1 cellular context compared by ENCODE assay signal in the genomic region with DNA sequence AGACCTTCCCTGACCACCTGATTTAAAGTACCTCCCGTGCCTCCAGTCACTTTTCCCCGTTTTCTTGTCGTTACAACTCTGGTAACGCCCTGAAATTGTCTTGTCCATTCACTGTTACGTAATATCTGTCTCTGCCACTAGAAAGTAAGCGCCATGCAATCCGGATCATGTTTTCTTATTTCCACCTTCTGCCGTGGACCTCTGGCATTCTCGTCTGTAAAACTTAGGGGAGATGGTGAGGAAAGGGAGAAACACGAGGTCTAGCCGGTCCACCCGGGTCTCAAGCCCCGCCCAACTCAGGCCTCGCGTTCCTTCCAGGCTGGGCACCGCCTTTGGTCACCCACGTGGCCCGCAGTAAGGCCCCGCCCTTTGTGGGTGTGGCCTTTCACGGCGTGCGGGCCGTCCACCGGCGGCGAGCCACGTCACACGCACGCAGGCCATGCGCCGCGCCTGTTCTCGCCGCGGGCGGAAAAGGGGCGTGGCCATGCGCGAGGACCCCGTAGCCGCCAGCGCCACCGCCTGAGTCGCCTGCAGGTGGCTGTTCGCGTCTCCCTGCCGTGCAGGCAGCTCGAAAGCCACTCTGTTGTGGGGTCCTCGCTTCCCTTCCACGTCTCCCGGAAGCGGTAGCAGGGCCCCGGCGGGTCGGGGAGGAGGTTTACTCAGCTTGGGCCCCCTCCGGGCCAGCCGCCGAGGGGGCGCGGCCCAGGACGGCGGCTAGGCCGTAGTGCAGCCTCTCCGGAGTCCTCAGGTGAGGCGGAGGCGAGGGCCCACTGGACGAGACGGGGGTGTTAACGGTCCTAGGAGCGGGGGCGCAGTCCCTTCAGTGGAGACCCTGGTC.
A peak's percentile ranks its signal among the peaks of the same experiment; 100 is the strongest.
TF ChIP-seq lines count a peak whose summit lies in the region.

A gene with protein sequence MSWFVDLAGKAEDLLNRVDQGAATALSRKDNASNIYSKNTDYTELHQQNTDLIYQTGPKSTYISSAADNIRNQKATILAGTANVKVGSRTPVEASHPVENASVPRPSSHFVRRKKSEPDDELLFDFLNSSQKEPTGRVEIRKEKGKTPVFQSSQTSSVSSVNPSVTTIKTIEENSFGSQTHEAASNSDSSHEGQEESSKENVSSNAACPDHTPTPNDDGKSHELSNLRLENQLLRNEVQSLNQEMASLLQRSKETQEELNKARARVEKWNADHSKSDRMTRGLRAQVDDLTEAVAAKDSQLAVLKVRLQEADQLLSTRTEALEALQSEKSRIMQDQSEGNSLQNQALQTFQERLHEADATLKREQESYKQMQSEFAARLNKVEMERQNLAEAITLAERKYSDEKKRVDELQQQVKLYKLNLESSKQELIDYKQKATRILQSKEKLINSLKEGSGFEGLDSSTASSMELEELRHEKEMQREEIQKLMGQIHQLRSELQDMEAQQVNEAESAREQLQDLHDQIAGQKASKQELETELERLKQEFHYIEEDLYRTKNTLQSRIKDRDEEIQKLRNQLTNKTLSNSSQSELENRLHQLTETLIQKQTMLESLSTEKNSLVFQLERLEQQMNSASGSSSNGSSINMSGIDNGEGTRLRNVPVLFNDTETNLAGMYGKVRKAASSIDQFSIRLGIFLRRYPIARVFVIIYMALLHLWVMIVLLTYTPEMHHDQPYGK (plus strand): TSS at position 597 of the 838 bp plus-strand sequence. CDS start 3,133 bp downstream, outside the sequence.

TF ChIP-seq in HepG2, 621 proteins besides CTCF, POLR2A, EP300 and RAD21 (continued from another document and continues in another):
- TF ChIP-seq, protein P1, sequence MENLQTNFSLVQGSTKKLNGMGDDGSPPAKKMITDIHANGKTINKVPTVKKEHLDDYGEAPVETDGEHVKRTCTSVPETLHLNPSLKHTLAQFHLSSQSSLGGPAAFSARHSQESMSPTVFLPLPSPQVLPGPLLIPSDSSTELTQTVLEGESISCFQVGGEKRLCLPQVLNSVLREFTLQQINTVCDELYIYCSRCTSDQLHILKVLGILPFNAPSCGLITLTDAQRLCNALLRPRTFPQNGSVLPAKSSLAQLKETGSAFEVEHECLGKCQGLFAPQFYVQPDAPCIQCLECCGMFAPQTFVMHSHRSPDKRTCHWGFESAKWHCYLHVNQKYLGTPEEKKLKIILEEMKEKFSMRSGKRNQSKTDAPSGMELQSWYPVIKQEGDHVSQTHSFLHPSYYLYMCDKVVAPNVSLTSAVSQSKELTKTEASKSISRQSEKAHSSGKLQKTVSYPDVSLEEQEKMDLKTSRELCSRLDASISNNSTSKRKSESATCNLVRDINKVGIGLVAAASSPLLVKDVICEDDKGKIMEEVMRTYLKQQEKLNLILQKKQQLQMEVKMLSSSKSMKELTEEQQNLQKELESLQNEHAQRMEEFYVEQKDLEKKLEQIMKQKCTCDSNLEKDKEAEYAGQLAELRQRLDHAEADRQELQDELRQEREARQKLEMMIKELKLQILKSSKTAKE (CRISPR knock-in tag; IDR thresholded peaks at IDR 0.05; ENCODE audit: borderline replicate concordance): peak; percentile 63; the same call in 1 of the 2 replicates
- TF ChIP-seq, protein P2, sequence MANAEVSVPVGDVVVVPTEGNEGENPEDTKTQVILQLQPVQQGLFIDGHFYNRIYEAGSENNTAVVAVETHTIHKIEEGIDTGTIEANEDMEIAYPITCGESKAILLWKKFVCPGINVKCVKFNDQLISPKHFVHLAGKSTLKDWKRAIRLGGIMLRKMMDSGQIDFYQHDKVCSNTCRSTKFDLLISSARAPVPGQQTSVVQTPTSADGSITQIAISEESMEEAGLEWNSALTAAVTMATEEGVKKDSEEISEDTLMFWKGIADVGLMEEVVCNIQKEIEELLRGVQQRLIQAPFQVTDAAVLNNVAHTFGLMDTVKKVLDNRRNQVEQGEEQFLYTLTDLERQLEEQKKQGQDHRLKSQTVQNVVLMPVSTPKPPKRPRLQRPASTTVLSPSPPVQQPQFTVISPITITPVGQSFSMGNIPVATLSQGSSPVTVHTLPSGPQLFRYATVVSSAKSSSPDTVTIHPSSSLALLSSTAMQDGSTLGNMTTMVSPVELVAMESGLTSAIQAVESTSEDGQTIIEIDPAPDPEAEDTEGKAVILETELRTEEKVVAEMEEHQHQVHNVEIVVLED (CRISPR knock-in tag; IDR thresholded peaks at IDR 0.05; ENCODE audit: borderline replicate concordance): peak; percentile 99
- TF ChIP-seq ZFP1 (CRISPR knock-in tag; IDR thresholded peaks at IDR 0.05): no peak
- TF ChIP-seq TMF1 (CRISPR knock-in tag; IDR thresholded peaks at IDR 0.05; ENCODE audit: low read depth): 0 out of 2 replicates have a peak, but pooled peaks have one; percentile 55
- TF ChIP-seq TAF1 (CRISPR knock-in tag; IDR thresholded peaks at IDR 0.05): peak; percentile 88
- TF ChIP-seq, protein P3, sequence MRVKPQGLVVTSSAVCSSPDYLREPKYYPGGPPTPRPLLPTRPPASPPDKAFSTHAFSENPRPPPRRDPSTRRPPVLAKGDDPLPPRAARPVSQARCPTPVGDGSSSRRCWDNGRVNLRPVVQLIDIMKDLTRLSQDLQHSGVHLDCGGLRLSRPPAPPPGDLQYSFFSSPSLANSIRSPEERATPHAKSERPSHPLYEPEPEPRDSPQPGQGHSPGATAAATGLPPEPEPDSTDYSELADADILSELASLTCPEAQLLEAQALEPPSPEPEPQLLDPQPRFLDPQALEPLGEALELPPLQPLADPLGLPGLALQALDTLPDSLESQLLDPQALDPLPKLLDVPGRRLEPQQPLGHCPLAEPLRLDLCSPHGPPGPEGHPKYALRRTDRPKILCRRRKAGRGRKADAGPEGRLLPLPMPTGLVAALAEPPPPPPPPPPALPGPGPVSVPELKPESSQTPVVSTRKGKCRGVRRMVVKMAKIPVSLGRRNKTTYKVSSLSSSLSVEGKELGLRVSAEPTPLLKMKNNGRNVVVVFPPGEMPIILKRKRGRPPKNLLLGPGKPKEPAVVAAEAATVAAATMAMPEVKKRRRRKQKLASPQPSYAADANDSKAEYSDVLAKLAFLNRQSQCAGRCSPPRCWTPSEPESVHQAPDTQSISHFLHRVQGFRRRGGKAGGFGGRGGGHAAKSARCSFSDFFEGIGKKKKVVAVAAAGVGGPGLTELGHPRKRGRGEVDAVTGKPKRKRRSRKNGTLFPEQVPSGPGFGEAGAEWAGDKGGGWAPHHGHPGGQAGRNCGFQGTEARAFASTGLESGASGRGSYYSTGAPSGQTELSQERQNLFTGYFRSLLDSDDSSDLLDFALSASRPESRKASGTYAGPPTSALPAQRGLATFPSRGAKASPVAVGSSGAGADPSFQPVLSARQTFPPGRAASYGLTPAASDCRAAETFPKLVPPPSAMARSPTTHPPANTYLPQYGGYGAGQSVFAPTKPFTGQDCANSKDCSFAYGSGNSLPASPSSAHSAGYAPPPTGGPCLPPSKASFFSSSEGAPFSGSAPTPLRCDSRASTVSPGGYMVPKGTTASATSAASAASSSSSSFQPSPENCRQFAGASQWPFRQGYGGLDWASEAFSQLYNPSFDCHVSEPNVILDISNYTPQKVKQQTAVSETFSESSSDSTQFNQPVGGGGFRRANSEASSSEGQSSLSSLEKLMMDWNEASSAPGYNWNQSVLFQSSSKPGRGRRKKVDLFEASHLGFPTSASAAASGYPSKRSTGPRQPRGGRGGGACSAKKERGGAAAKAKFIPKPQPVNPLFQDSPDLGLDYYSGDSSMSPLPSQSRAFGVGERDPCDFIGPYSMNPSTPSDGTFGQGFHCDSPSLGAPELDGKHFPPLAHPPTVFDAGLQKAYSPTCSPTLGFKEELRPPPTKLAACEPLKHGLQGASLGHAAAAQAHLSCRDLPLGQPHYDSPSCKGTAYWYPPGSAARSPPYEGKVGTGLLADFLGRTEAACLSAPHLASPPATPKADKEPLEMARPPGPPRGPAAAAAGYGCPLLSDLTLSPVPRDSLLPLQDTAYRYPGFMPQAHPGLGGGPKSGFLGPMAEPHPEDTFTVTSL (CRISPR knock-in tag; IDR thresholded peaks at IDR 0.05; ENCODE audit: borderline replicate concordance): 0 out of 2 replicates have a peak, but pooled peaks have one; percentile 32
- TF ChIP-seq, protein P4, sequence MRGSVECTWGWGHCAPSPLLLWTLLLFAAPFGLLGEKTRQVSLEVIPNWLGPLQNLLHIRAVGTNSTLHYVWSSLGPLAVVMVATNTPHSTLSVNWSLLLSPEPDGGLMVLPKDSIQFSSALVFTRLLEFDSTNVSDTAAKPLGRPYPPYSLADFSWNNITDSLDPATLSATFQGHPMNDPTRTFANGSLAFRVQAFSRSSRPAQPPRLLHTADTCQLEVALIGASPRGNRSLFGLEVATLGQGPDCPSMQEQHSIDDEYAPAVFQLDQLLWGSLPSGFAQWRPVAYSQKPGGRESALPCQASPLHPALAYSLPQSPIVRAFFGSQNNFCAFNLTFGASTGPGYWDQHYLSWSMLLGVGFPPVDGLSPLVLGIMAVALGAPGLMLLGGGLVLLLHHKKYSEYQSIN (CRISPR knock-in tag; IDR thresholded peaks at IDR 0.05; ENCODE audit: borderline replicate concordance): no peak
- TF ChIP-seq FOXA1 (IDR thresholded peaks at IDR 0.05): no peak
- peak; percentile 47 for TF ChIP-seq FOXA1 (CRISPR knock-in tag; IDR thresholded peaks at IDR 0.05)
- TF ChIP-seq ELF3 (CRISPR knock-in tag; IDR thresholded peaks at IDR 0.05): peak; percentile 66
- no peak for TF ChIP-seq MBD4 (IDR thresholded peaks at IDR 0.05; ENCODE audit: borderline replicate concordance, low read length)
- 0 out of 2 replicates have a peak, but pooled peaks have one; percentile 29 for TF ChIP-seq KAT7 (CRISPR knock-in tag; IDR thresholded peaks at IDR 0.05; ENCODE audit: borderline replicate concordance)
- peak; percentile 97 for TF ChIP-seq SP4 (CRISPR knock-in tag; IDR thresholded peaks at IDR 0.05)
- peak; percentile 94 for TF ChIP-seq DMAP1 (CRISPR knock-in tag; IDR thresholded peaks at IDR 0.05)
- no peak for TF ChIP-seq PHF5A (CRISPR knock-in tag; IDR thresholded peaks at IDR 0.05; ENCODE audit: low read depth, unreplicated experiment)
- TF ChIP-seq, protein P5, sequence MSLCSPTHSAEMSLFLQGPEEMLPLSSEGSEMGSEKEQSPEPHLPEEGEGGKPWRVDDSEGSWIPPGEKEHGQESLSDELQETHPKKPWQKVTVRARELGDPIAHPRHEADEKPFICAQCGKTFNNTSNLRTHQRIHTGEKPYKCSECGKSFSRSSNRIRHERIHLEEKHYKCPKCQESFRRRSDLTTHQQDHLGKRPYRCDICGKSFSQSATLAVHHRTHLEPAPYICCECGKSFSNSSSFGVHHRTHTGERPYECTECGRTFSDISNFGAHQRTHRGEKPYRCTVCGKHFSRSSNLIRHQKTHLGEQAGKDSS (CRISPR knock-in tag; IDR thresholded peaks at IDR 0.05; ENCODE audit: borderline replicate concordance, low read depth): no peak; the same call in 1 of the 2 replicates
- TF ChIP-seq, protein P6, sequence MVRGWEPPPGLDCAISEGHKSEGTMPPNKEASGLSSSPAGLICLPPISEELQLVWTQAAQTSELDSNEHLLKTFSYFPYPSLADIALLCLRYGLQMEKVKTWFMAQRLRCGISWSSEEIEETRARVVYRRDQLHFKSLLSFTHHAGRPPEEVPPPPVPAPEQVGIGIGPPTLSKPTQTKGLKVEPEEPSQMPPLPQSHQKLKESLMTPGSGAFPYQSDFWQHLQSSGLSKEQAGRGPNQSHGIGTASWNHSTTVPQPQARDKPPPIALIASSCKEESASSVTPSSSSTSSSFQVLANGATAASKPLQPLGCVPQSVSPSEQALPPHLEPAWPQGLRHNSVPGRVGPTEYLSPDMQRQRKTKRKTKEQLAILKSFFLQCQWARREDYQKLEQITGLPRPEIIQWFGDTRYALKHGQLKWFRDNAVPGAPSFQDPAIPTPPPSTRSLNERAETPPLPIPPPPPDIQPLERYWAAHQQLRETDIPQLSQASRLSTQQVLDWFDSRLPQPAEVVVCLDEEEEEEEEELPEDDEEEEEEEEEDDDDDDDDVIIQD (CRISPR knock-in tag; IDR thresholded peaks at IDR 0.05; ENCODE audit: low read depth): 0 out of 2 replicates have a peak, but pooled peaks have one; percentile 8
- TF ChIP-seq ZKSCAN1 (IDR thresholded peaks at IDR 0.05; ENCODE audit: low read length): no peak
- no peak for TF ChIP-seq HNRNPUL1 (IDR thresholded peaks at IDR 0.05; ENCODE audit: low read depth, low read length)
- 0 out of 2 replicates have a peak, but pooled peaks have one; percentile 28 for TF ChIP-seq ZNF567 (CRISPR knock-in tag; IDR thresholded peaks at IDR 0.05; ENCODE audit: borderline replicate concordance)
- 0 out of 2 replicates have a peak, but pooled peaks have one; percentile 35 for TF ChIP-seq ZNF33B (CRISPR knock-in tag; IDR thresholded peaks at IDR 0.05)
- TF ChIP-seq ZNF850 (CRISPR knock-in tag; conservative IDR thresholded peaks at IDR 0.05): no peak
- TF ChIP-seq ZKSCAN5 (CRISPR knock-in tag; IDR thresholded peaks at IDR 0.05): no peak
- TF ChIP-seq, protein P7, sequence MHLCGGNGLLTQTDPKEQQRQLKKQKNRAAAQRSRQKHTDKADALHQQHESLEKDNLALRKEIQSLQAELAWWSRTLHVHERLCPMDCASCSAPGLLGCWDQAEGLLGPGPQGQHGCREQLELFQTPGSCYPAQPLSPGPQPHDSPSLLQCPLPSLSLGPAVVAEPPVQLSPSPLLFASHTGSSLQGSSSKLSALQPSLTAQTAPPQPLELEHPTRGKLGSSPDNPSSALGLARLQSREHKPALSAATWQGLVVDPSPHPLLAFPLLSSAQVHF (CRISPR knock-in tag; IDR thresholded peaks at IDR 0.05): peak; percentile 74; the same call in 1 of the 2 replicates
- TF ChIP-seq, protein P8, sequence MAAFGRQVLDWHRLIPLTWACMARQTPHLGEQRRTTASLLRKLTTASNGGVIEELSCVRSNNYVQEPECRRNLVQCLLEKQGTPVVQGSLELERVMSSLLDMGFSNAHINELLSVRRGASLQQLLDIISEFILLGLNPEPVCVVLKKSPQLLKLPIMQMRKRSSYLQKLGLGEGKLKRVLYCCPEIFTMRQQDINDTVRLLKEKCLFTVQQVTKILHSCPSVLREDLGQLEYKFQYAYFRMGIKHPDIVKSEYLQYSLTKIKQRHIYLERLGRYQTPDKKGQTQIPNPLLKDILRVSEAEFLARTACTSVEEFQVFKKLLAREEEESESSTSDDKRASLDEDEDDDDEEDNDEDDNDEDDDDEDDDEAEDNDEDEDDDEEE (CRISPR knock-in tag; IDR thresholded peaks at IDR 0.05): no peak
- TF ChIP-seq, protein P9, sequence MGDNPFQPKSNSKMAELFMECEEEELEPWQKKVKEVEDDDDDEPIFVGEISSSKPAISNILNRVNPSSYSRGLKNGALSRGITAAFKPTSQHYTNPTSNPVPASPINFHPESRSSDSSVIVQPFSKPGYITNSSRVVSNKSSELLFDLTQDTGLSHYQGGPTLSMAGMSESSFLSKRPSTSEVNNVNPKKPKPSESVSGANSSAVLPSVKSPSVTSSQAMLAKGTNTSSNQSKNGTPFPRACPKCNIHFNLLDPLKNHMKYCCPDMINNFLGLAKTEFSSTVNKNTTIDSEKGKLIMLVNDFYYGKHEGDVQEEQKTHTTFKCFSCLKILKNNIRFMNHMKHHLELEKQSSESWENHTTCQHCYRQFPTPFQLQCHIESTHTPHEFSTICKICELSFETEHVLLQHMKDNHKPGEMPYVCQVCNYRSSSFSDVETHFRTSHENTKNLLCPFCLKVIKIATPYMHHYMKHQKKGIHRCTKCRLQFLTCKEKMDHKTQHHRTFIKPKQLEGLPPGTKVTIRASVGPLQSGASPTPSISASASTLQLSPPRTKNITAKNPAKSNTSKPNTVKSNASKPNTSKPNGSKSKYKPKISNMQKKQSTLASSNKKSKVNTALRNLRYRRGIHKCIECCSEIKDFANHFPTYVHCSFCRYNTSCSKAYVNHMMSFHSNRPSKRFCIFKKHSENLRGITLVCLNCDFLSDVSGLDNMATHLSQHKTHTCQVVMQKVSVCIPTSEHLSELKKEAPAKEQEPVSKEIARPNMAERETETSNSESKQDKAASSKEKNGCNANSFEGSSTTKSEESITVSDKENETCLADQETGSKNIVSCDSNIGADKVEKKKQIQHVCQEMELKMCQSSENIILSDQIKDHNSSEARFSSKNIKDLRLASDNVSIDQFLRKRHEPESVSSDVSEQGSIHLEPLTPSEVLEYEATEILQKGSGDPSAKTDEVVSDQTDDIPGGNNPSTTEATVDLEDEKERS (CRISPR knock-in tag; IDR thresholded peaks at IDR 0.05): no peak
